Comparison of ENCODE assay signal across 12 cellular contexts in the genomic region with DNA sequence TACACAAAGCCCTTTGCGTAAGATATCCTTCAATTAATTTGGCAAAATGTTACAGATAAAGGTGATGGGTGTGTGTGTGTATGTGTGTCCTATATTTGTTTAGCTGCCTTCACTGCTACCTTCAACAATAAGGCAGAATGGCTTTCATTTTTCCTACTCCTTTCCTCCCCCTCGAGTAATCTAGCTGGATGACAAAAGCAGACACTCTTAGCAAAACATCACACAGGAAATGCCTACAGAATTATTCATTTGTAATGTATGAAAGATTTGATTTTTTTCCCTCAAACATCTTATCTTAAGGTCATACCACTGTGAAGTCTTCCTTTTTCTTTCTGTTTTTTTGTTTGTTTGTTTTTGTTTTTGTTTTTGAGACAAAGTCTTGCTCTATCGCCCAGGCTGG. TPM values are rescaled to one million over a fixed set of nuclear protein-coding genes. Genes with fewer than 3 reads are reported as not detected.
DNase-seq lines count a peak whose midpoint lies in the region; ATAC-seq, FAIRE-seq and TF ChIP-seq lines count a peak whose summit lies in the region.
"Had no signal": no experiment of that assay in that cellular context is flagged by ENCODE, and none has a peak within 500 bp of the region (broad histone marks: within the 10 kb centered on the region; RNA-seq: fewer than 3 reads in every experiment).

No MANE protein-coding gene starts in this region.

- H3K27me3 Mint-ChIP-seq in naive B cell: no peaks in the 10 kb centered on the region

- H3K27ac Mint-ChIP-seq in naive B cell: peak overlapping the region; percentile 41 to 97 (median 90)

- intact Hi-C loops in K562 (cut with micrococcal nuclease): no loop called here

- H3K27ac ChIP-seq in K562 (ENCODE audit: extremely low read depth, low read depth, low read length) (no peak overlapping the region), coronary artery (no peak overlapping the region)

- in situ Hi-C loops in K562 (cut with MboI): no loop called here

- H3K4me3 ChIP-seq in K562 (no peak overlapping the region), coronary artery (no peak overlapping the region)
- H3K4me3 ChIP-seq: mucosa of descending colon, uterus had no signal

- H3K4me1 Mint-ChIP-seq in naive B cell: peaks cover 47 to 76% (median 58%) of the 10 kb centered on the region in 3 donors

- no peak overlapping the region for H3K4me2 ChIP-seq in K562 (ENCODE audit: insufficient read depth, low read length)

- H3K4me1 ChIP-seq in K562 (replicated peaks in 1 of 2; ENCODE audit: control insufficient read depth in 2 of 2, insufficient read depth in 2 of 2, low read length in 2 of 2): peaks cover 4 to 13% of the 10 kb centered on the region in 2 experiments; a peak in 3 of 5 replicates
- H3K4me1 ChIP-seq: uterus had no signal

- no peaks in the 10 kb centered on the region for H4K20me1 ChIP-seq in K562 (replicated peaks; ENCODE audit: control insufficient read depth, insufficient read depth, low read length)

- 50% methylated on average over 3 of the region's 3 CpGs for WGBS in K562 (ENCODE audit: insufficient coverage, low coverage, missing lambda C conversion rate)

- TF ChIP-seq CTCF in K562 (IDR thresholded peaks at IDR 0.05 in 2 of 3, conservative IDR thresholded peaks at IDR 0.05 in 1 of 3; ENCODE audit: insufficient read depth in 2 of 3, low read depth in 1 of 3, low read length in 3 of 3) (no peak), coronary artery (IDR thresholded peaks at IDR 0.05) (no peak)

- H3K36me3 ChIP-seq in K562 (ENCODE audit: control insufficient read depth, insufficient read depth, low read length): no peaks in the 10 kb centered on the region
- H3K36me3 ChIP-seq: uterus had no signal

- no TSS peak for BruUV-seq in K562 (replicated peaks; lab: Mats Ljungman, UMichigan)

- DNase-seq in COLO829 (ENCODE audit: low spot score) (peak; percentile 6), NCI-H226 (peak; percentile 64), K562 (ENCODE audit: extremely low read depth in 1 of 4, low spot score in 3 of 4) (no peak), naive B cell (no peak), iPS-NIHi7 (ENCODE audit: extremely low spot score) (no peak), coronary artery (ENCODE audit: low spot score) (no peak), anterior cingulate cortex (lab: John Stamatoyannopoulos, UW) (no peak)
- no peak for DNase-seq in activated CD8-positive, alpha-beta memory T cell treated with anti-CD3 and anti-CD28 coated beads for 24 hours
- DNase-seq: activated CD4-positive, alpha-beta T cell treated with anti-CD3 and anti-CD28 coated beads for 1 hour; mucosa of descending colon; stimulated activated CD4-positive, alpha-beta T cell treated with anti-CD3 and anti-CD28 coated beads, Interleukin-4, amount 100 ng/mL, for 1 hour; uterus had no signal

- no peaks in the 10 kb centered on the region for H3K9me1 ChIP-seq in K562 (ENCODE audit: control insufficient read depth, insufficient read depth, low read length)

- no peak overlapping the region for H3K9ac ChIP-seq in K562 (ENCODE audit: insufficient read depth in 1 of 2, low read depth in 2 of 2, low read length in 2 of 2)

- POLR2A ChIA-PET in K562 (lab: Yijun Ruan, JAX): interaction anchor here (0.7 to 1.7 kb wide), 6 partner anchors 8 to 44 kb away, joined by 3 to 7 read pairs (median 4); no protein-coding TSS in a partner anchor

- no peaks in the 10 kb centered on the region for H3K79me2 ChIP-seq in K562 (ENCODE audit: control insufficient read depth, insufficient read depth, low read length)

- ATAC-seq in K562 (no peak), naive B cell (ENCODE audit: low read depth in 2 of 2) (no peak)
- ATAC-seq: mucosa of descending colon had no signal

- no peaks in the 10 kb centered on the region for H3K9me3 ChIP-seq in K562 (replicated peaks; ENCODE audit: control insufficient read depth, insufficient read depth, low read depth, low read length)
- H3K9me3 ChIP-seq: mucosa of descending colon, uterus had no signal

- no peak for FAIRE-seq in K562 (lab: Jason Lieb, UNC)

- no peaks in the 10 kb centered on the region for H3K27me3 ChIP-seq in K562 (ENCODE audit: control insufficient read depth in 2 of 2, insufficient read depth in 2 of 2, low read length in 2 of 2)
- H3K27me3 ChIP-seq: uterus had no signal

- CTCF ChIA-PET in K562 (lab: Yijun Ruan, JAX; ENCODE audit: low intra/inter-chr PET ratio): no interaction called here

- TF ChIP-seq RAD21 in K562 (CRISPR knock-in tag; conservative IDR thresholded peaks at IDR 0.05 in 1 of 2, IDR thresholded peaks at IDR 0.05 in 1 of 2): no peak

- H3K4me3 Mint-ChIP-seq in naive B cell: peak overlapping the region in 5 of 8 donors; percentile 38 to 89 (median 62)

- no peaks in the 10 kb centered on the region for H3K9me3 Mint-ChIP-seq in naive B cell

- no peak for TF ChIP-seq EP300 in K562 (IDR thresholded peaks at IDR 0.05; ENCODE audit: low read length)

- TF ChIP-seq POLR2A in K562 (conservative IDR thresholded peaks at IDR 0.05): no peak

- H3K36me3 Mint-ChIP-seq in naive B cell: no peaks in the 10 kb centered on the region

- peak overlapping the region; percentile 25 for H2AFZ ChIP-seq in K562 (ENCODE audit: low read depth, low read length)

RNA-seq across cellular contexts. Expression of a gene that starts 10.6 kb away (rescaled TPM):
- total RNA-seq in K562 (2011; cell fraction: chromatin; rRNA removed; ENCODE audit: low replicate concordance): 0.53 and 0.81 TPM in 2 replicates
- 0.17 and 0.79 TPM in 2 replicates for total RNA-seq in K562 (2011; cell fraction: nucleolus; rRNA removed)
- 0.46 and 1.9 TPM in 2 replicates for total RNA-seq in K562 (2011; cell fraction: nucleoplasm; rRNA removed)
- total RNA-seq in K562 (2014; rRNA removed) (0.82 and 1.3 TPM in 2 replicates), K562 (2014; rRNA removed; fragmentation: Illumina TruSeq; extraction: Trizol) (1.9 and 2.0 TPM in 2 replicates), K562 (2015; rRNA removed; fragmentation: Illumina TruSeq; extraction: Trizol) (4.6 and 5.3 TPM in 2 replicates), K562 (2021) (1.0 and 1.3 TPM in 2 replicates)
- polyA plus RNA-seq in K562 (2011; rRNA removed) (0.45 and 0.76 TPM in 2 replicates), K562 (2014; fragmentation: Illumina TruSeq; extraction: Trizol) (1.9 and 2.3 TPM in 2 replicates), K562 (2014; fragmentation: Nextera tagmentation; extraction: Ambion mirVana) (1 to 10 TPM; 1.1 to 1.6 TPM), K562 (2014; rRNA removed) (0.95 and 1.4 TPM in 2 replicates), naive B cell (ENCODE audit: low read depth in 6 of 6) (10 to 100 TPM; 27.3 to 56.2 (median 41.0) TPM)
- 0.09 and 0.47 TPM in 2 replicates for polyA plus RNA-seq in K562 (2011; cell fraction: cytosol; rRNA removed)
- 0.77 and 0.98 TPM in 2 replicates for polyA plus RNA-seq in K562 (2011; cell fraction: nucleus; rRNA removed)
- 2.5 and 7.6 TPM in 2 replicates for polyA plus RNA-seq in K562 (2012)
- 0.46 and 2.4 TPM in 2 replicates for polyA minus RNA-seq in K562 (2011; rRNA and poly(A)+ RNA removed)
- 0.64 TPM in 1 of 2 replicates, not detected in the other for polyA minus RNA-seq in K562 (2011; cell fraction: cytosol; rRNA and poly(A)+ RNA removed)
- 0.81 and 2.4 TPM in 2 replicates for polyA minus RNA-seq in K562 (2011; cell fraction: nucleus; rRNA and poly(A)+ RNA removed)

RNA-seq across cellular contexts. Expression of a gene that starts 26.5 kb away (rescaled TPM):
- 1.4 and 2.8 TPM in 2 replicates for total RNA-seq in K562 (2011; cell fraction: chromatin; rRNA removed; ENCODE audit: low replicate concordance)
- total RNA-seq in K562 (2011; cell fraction: nucleolus; rRNA removed): 0.53 and 0.67 TPM in 2 replicates
- 0.95 and 2.5 TPM in 2 replicates for total RNA-seq in K562 (2011; cell fraction: nucleoplasm; rRNA removed)
- total RNA-seq in K562 (2014; rRNA removed) (0.09 and 0.12 TPM in 2 replicates), K562 (2014; rRNA removed; fragmentation: Illumina TruSeq; extraction: Trizol) (0.32 and 0.33 TPM in 2 replicates), K562 (2015; rRNA removed; fragmentation: Illumina TruSeq; extraction: Trizol) (0.19 and 0.36 TPM in 2 replicates), K562 (2021) (0.09 and 0.72 TPM in 2 replicates)
- polyA plus RNA-seq in K562 (2011; rRNA removed) (0.25 and 0.74 TPM in 2 replicates), K562 (2014; fragmentation: Illumina TruSeq; extraction: Trizol) (0.06 and 0.26 TPM in 2 replicates), K562 (2014; fragmentation: Nextera tagmentation; extraction: Ambion mirVana) (under 1 TPM in 1 of 2 experiments, not detected in 1; 0.42 TPM), K562 (2014; rRNA removed) (0.32 and 0.78 TPM in 2 replicates), naive B cell (ENCODE audit: low read depth in 6 of 6) (under 1 TPM in 2 of 6 donors, not detected in 4; 0.05 TPM)
- 0.10 and 0.15 TPM in 2 replicates for polyA plus RNA-seq in K562 (2011; cell fraction: cytosol; rRNA removed)
- polyA plus RNA-seq in K562 (2011; cell fraction: nucleus; rRNA removed): 0.85 and 1.2 TPM in 2 replicates
- polyA plus RNA-seq in K562 (2012): 0.20 and 0.43 TPM in 2 replicates
- 0.48 and 1.2 TPM in 2 replicates for polyA minus RNA-seq in K562 (2011; rRNA and poly(A)+ RNA removed)
- polyA minus RNA-seq in K562 (2011; cell fraction: cytosol; rRNA and poly(A)+ RNA removed): not detected in 2 replicates
- 0.33 and 0.40 TPM in 2 replicates for polyA minus RNA-seq in K562 (2011; cell fraction: nucleus; rRNA and poly(A)+ RNA removed)

RNA-seq across cellular contexts. Expression of a gene that starts 43.7 kb away (rescaled TPM):
- 103 and 194 TPM in 2 replicates for total RNA-seq in K562 (2011; cell fraction: chromatin; rRNA removed; ENCODE audit: low replicate concordance)
- total RNA-seq in K562 (2011; cell fraction: nucleolus; rRNA removed): 47.9 and 67.8 TPM in 2 replicates
- 93.6 and 108 TPM in 2 replicates for total RNA-seq in K562 (2011; cell fraction: nucleoplasm; rRNA removed)
- total RNA-seq in K562 (2014; rRNA removed) (15.8 and 20.2 TPM in 2 replicates), K562 (2014; rRNA removed; fragmentation: Illumina TruSeq; extraction: Trizol) (24.6 and 30.4 TPM in 2 replicates), K562 (2015; rRNA removed; fragmentation: Illumina TruSeq; extraction: Trizol) (21.2 and 21.7 TPM in 2 replicates), K562 (2021) (22.2 and 23.8 TPM in 2 replicates)
- polyA plus RNA-seq in K562 (2011; rRNA removed) (36.5 and 37.3 TPM in 2 replicates), K562 (2014; fragmentation: Illumina TruSeq; extraction: Trizol) (26.7 and 28.5 TPM in 2 replicates), K562 (2014; fragmentation: Nextera tagmentation; extraction: Ambion mirVana) (10 to 100 TPM; 21.9 to 28.2 TPM), K562 (2014; rRNA removed) (26.1 and 32.0 TPM in 2 replicates), naive B cell (ENCODE audit: low read depth in 6 of 6) (10 to 100 TPM; 13.6 to 24.6 (median 15.8) TPM)
- 11.8 and 29.3 TPM in 2 replicates for polyA plus RNA-seq in K562 (2011; cell fraction: cytosol; rRNA removed)
- polyA plus RNA-seq in K562 (2011; cell fraction: nucleus; rRNA removed): 66.6 and 88.6 TPM in 2 replicates
- polyA plus RNA-seq in K562 (2012): 19.7 and 20.1 TPM in 2 replicates
- 47.9 and 53.5 TPM in 2 replicates for polyA minus RNA-seq in K562 (2011; rRNA and poly(A)+ RNA removed)
- 15.7 and 16.8 TPM in 2 replicates for polyA minus RNA-seq in K562 (2011; cell fraction: cytosol; rRNA and poly(A)+ RNA removed)
- 24.4 and 47.7 TPM in 2 replicates for polyA minus RNA-seq in K562 (2011; cell fraction: nucleus; rRNA and poly(A)+ RNA removed)

RNA-seq across cellular contexts. Expression of a gene that starts 44.2 kb away (rescaled TPM):
- total RNA-seq in K562 (2011; cell fraction: chromatin; rRNA removed; ENCODE audit: low replicate concordance): 9.0 and 11.8 TPM in 2 replicates
- 8.8 and 8.9 TPM in 2 replicates for total RNA-seq in K562 (2011; cell fraction: nucleolus; rRNA removed)
- total RNA-seq in K562 (2011; cell fraction: nucleoplasm; rRNA removed): 8.4 and 10.4 TPM in 2 replicates
- 10.6 and 15.8 TPM in 2 replicates for total RNA-seq in K562 (2014; rRNA removed)
- total RNA-seq in K562 (2014; rRNA removed; fragmentation: Illumina TruSeq; extraction: Trizol): 17.2 and 19.2 TPM in 2 replicates
- 22.6 and 22.9 TPM in 2 replicates for total RNA-seq in K562 (2015; rRNA removed; fragmentation: Illumina TruSeq; extraction: Trizol)
- total RNA-seq in K562 (2021): 22.8 and 23.7 TPM in 2 replicates
- 11.0 and 11.7 TPM in 2 replicates for polyA plus RNA-seq in K562 (2011; rRNA removed)
- polyA plus RNA-seq in K562 (2011; cell fraction: cytosol; rRNA removed): 13.7 and 18.9 TPM in 2 replicates
- polyA plus RNA-seq in K562 (2011; cell fraction: nucleus; rRNA removed): 6.8 and 10.7 TPM in 2 replicates
- polyA plus RNA-seq in K562 (2012): 14.8 and 17.9 TPM in 2 replicates
- polyA plus RNA-seq in K562 (2014; fragmentation: Illumina TruSeq; extraction: Trizol): 25.9 and 28.8 TPM in 2 replicates
- 10 to 100 TPM; 12.4 to 22.2 TPM for polyA plus RNA-seq in K562 (2014; fragmentation: Nextera tagmentation; extraction: Ambion mirVana)
- polyA plus RNA-seq in K562 (2014; rRNA removed): 14.9 and 18.0 TPM in 2 replicates
- polyA minus RNA-seq in K562 (2011; rRNA and poly(A)+ RNA removed): 14.5 and 14.7 TPM in 2 replicates
- 10.4 and 16.3 TPM in 2 replicates for polyA minus RNA-seq in K562 (2011; cell fraction: cytosol; rRNA and poly(A)+ RNA removed)
- polyA minus RNA-seq in K562 (2011; cell fraction: nucleus; rRNA and poly(A)+ RNA removed): 5.1 and 7.6 TPM in 2 replicates
- polyA plus RNA-seq in naive B cell (ENCODE audit: low read depth in 6 of 6): 1 to 10 TPM; 2.7 to 7.5 (median 5.0) TPM

RNA-seq across cellular contexts. Expression of a gene that starts 48.6 kb away (rescaled TPM):
- 20.7 and 44.4 TPM in 2 replicates for total RNA-seq in K562 (2011; cell fraction: chromatin; rRNA removed; ENCODE audit: low replicate concordance)
- 13.0 and 14.0 TPM in 2 replicates for total RNA-seq in K562 (2011; cell fraction: nucleolus; rRNA removed)
- 15.7 and 19.8 TPM in 2 replicates for total RNA-seq in K562 (2011; cell fraction: nucleoplasm; rRNA removed)
- total RNA-seq in K562 (2014; rRNA removed) (12.6 and 13.7 TPM in 2 replicates), K562 (2014; rRNA removed; fragmentation: Illumina TruSeq; extraction: Trizol) (15.4 and 17.2 TPM in 2 replicates), K562 (2015; rRNA removed; fragmentation: Illumina TruSeq; extraction: Trizol) (17.2 and 18.2 TPM in 2 replicates), K562 (2021) (17.6 and 20.3 TPM in 2 replicates)
- polyA plus RNA-seq in K562 (2011; rRNA removed) (20.7 and 24.3 TPM in 2 replicates), K562 (2014; fragmentation: Illumina TruSeq; extraction: Trizol) (12.2 and 12.6 TPM in 2 replicates), K562 (2014; fragmentation: Nextera tagmentation; extraction: Ambion mirVana) (10 to 100 TPM in 1 of 2 experiments, 1 to 10 TPM in 1; 4.5 to 13.0 TPM), K562 (2014; rRNA removed) (7.2 and 10.2 TPM in 2 replicates), naive B cell (ENCODE audit: low read depth in 6 of 6) (10 to 100 TPM; 28.7 to 39.0 (median 36.4) TPM)
- 8.9 and 9.2 TPM in 2 replicates for polyA plus RNA-seq in K562 (2011; cell fraction: cytosol; rRNA removed)
- 13.6 and 25.6 TPM in 2 replicates for polyA plus RNA-seq in K562 (2011; cell fraction: nucleus; rRNA removed)
- polyA plus RNA-seq in K562 (2012): 9.9 and 11.2 TPM in 2 replicates
- polyA minus RNA-seq in K562 (2011; rRNA and poly(A)+ RNA removed): 149 and 167 TPM in 2 replicates
- polyA minus RNA-seq in K562 (2011; cell fraction: cytosol; rRNA and poly(A)+ RNA removed): 21.8 and 29.6 TPM in 2 replicates
- 16.6 and 29.9 TPM in 2 replicates for polyA minus RNA-seq in K562 (2011; cell fraction: nucleus; rRNA and poly(A)+ RNA removed)

Comparison
In these comparisons a context has a peak if more than half of its experiments do, and no peak if none do; other contexts are left out.
1. DNase-seq: peak in COLO829 (single experiment) and NCI-H226 (single experiment); none in K562 (0 of 4), naive B cell (single experiment), iPS-NIHi7 (single experiment), activated CD8-positive, alpha-beta memory T cell treated with anti-CD3 and anti-CD28 coated beads for 24 hours (single experiment), coronary artery (single experiment) and anterior cingulate cortex (0 of 58).